In the genomic region with DNA sequence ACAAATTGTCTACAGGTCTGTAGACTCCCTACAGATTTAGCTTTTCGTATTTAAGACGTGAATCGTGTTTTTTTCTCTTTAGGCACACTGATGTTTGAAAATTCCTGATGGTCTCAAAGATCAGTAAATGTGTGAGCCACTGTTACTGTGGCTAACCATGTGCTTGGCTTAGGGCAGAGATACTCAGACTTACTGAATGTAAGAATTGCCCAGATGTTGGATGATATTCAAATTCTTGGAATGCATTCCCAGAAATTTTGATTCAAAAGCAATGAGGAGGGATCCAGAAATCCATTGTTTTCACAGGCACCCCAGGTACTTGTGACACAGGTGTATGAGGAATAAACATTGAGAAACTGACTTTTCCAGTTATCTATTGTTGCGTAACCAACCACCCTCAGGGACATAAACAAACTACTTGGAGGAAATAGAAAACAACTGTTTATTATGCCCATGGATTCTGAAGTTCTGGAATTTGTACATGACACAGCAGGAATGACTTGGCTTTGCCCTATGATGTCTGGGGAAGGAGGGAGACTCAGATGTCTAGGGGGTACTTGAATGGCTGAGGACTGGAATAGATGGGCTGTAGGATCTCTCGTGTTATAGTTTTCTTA, we compare ENCODE assay signal across 1 cellular context.
A peak's percentile ranks its signal among the peaks of the same experiment; 100 is the strongest.
TF ChIP-seq lines count a peak whose summit lies in the region.

No MANE protein-coding gene starts in this region.

TF ChIP-seq in H1, 55 proteins besides CTCF, POLR2A, EP300 and RAD21:
- no peak for TF ChIP-seq GTF2F1 (IDR thresholded peaks at IDR 0.05; ENCODE audit: borderline replicate concordance, low read depth, low read length)
- no peak for TF ChIP-seq TAF7 (optimal IDR thresholded peaks at IDR 0.05; ENCODE audit: borderline replicate concordance, low read depth, low read length)
- TF ChIP-seq CEBPB (IDR thresholded peaks at IDR 0.05; ENCODE audit: low read depth, low read length): peak; percentile 90
- no peak for TF ChIP-seq HDAC2 (IDR thresholded peaks at IDR 0.05; ENCODE audit: borderline replicate concordance in 1 of 2, low read depth in 2 of 2, low read length in 2 of 2)
- no peak for TF ChIP-seq KDM5A (IDR thresholded peaks at IDR 0.05; ENCODE audit: low read length)
